Comparison of ENCODE assay signal across 23 cellular contexts in the genomic region with DNA sequence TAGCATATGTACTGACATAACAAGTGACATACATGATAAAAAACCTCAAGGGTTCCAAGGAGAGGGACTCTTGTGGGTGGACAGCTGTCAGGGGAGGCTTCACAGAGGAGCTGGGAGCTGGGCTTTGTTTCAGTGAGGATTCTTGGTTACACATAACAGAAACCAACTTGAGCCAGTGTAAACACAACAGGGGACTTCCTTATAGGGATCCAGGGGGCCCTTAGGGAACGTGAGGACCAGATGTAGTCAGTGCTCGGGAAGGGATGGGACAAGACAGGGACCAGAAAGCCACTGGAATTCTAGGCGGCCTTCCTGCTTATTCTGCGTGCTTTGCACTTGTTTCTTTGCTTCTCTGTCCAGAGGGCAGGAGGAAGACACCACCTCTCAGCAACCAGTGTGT. TPM values are rescaled to one million over a fixed set of nuclear protein-coding genes. Genes with fewer than 3 reads are reported as not detected.
DNase-seq lines count a peak whose midpoint lies in the region; ATAC-seq and TF ChIP-seq lines count a peak whose summit lies in the region.
"Had no signal": no experiment of that assay in that cellular context is flagged by ENCODE, and none has a peak within 500 bp of the region (broad histone marks: within the 10 kb centered on the region; RNA-seq: fewer than 3 reads in every experiment).

No MANE protein-coding gene starts in this region.

- peak overlapping the region; percentile 31 for H3K27ac Mint-ChIP-seq in type B pancreatic cell
- peak overlapping the region in 3 of 10 donors; percentile 23 to 71 (median 32) for H3K27ac Mint-ChIP-seq in naive thymus-derived CD8-positive, alpha-beta T cell
- H3K27ac Mint-ChIP-seq: activated T-cell treated with anti-CD3 and anti-CD28 coated beads, Interleukin-2, amount 50 U/mL, for 24 hours; mesothelial cell of epicardium; T-helper 2 cell treated with Interferon-gamma antibody and Interleukin-4, amounts not matched to agents 5 μg/mL and 100 μg/mL, for 36 hours had no signal

- no peak overlapping the region for H3K4me3 ChIP-seq in cardiac muscle cell
- no peak overlapping the region for H3K4me3 ChIP-seq in right atrium auricular region
- H3K4me3 ChIP-seq: dorsolateral prefrontal cortex, K562, prostate gland had no signal

- no peak overlapping the region for H3K4me3 Mint-ChIP-seq in type B pancreatic cell
- H3K4me3 Mint-ChIP-seq in naive thymus-derived CD8-positive, alpha-beta T cell: no peak overlapping the region
- H3K4me3 Mint-ChIP-seq: activated T-cell treated with anti-CD3 and anti-CD28 coated beads, Interleukin-2, amount 50 U/mL, for 24 hours; mesothelial cell of epicardium; neural crest cell; T-helper 2 cell treated with Interferon-gamma antibody and Interleukin-4, amounts not matched to agents 5 μg/mL and 100 μg/mL, for 36 hours had no signal

- H3K27me3 Mint-ChIP-seq in type B pancreatic cell: no peaks in the 10 kb centered on the region
- H3K27me3 Mint-ChIP-seq in naive thymus-derived CD8-positive, alpha-beta T cell: no peaks in the 10 kb centered on the region
- H3K27me3 Mint-ChIP-seq: activated T-cell treated with anti-CD3 and anti-CD28 coated beads, Interleukin-2, amount 50 U/mL, for 24 hours had no signal

- H3K9me3 ChIP-seq in cardiac muscle cell (ENCODE audit: low read depth): no peaks in the 10 kb centered on the region
- no peaks in the 10 kb centered on the region for H3K9me3 ChIP-seq in right atrium auricular region
- H3K9me3 ChIP-seq: prostate gland had no signal

- peaks cover 6% of the 10 kb centered on the region for H3K4me1 Mint-ChIP-seq in type B pancreatic cell (ENCODE audit: unreplicated experiment)
- peaks cover 7 to 19% (median 13%) of the 10 kb centered on the region in 4 donors for H3K4me1 Mint-ChIP-seq in naive thymus-derived CD8-positive, alpha-beta T cell
- H3K4me1 Mint-ChIP-seq: mesothelial cell of epicardium had no signal

- DNase-seq in cardiac muscle cell (ENCODE audit: low read depth in 1 of 2, low spot score in 1 of 2) (no peak), right atrium auricular region (ENCODE audit: low spot score) (no peak), RWPE1 (ENCODE audit: low spot score) (no peak), kidney tubule cell (ENCODE audit: low spot score) (peak; percentile 39), type B pancreatic cell (ENCODE audit: extremely low spot score, unreplicated experiment) (no peak), activated T-cell treated with anti-CD3 and anti-CD28 coated beads for 4 hours (no peak)
- no peak for DNase-seq in naive thymus-derived CD8-positive, alpha-beta T cell
- DNase-seq: activated CD4-positive, alpha-beta T cell treated with anti-CD3 and anti-CD28 coated beads, Interleukin-2, amount 50 U/mL, for 48 hours; activated naive CD4-positive, alpha-beta T cell treated with Interleukin-2 at 50 U/mL for 16 hours; activated T-cell treated with anti-CD3 and anti-CD28 coated beads, Interleukin-2, amount 50 U/mL, for 24 hours; C1 segment of cervical spinal cord; caudate nucleus; DMS 273 treated with DMSO at 0.1 percent for 48 hours; dorsolateral prefrontal cortex; foreskin melanocyte; NCI-H1694 treated with DMSO at 0.1 percent for 48 hours; NCI-H345 had no signal

- CTCF ChIA-PET in RWPE1 (lab: Yijun Ruan, JAX): interaction anchor here (0.7 kb wide), 1 partner anchor 13 kb away, joined by 3 read pairs; no protein-coding TSS in a partner anchor

- TF ChIP-seq CTCF in cardiac muscle cell (IDR thresholded peaks at IDR 0.05; ENCODE audit: low read depth, low read length): no peak
- TF ChIP-seq CTCF in right atrium auricular region (IDR thresholded peaks at IDR 0.05): no peak
- TF ChIP-seq CTCF in RWPE1 (conservative IDR thresholded peaks at IDR 0.05; ENCODE audit: low read depth): no peak
- TF ChIP-seq CTCF in type B pancreatic cell (conservative IDR thresholded peaks at IDR 0.05): no peak

- H3K4me1 ChIP-seq in cardiac muscle cell (ENCODE audit: low read depth) (peaks cover 4% of the 10 kb centered on the region), right atrium auricular region (no peaks in the 10 kb centered on the region)
- H3K4me1 ChIP-seq: prostate gland had no signal

- no peak for ATAC-seq in HG02642 (IDR thresholded peaks at IDR 0.05; ENCODE audit: poor library complexity, unreplicated experiment)
- ATAC-seq in naive thymus-derived CD8-positive, alpha-beta T cell: no peak
- ATAC-seq: K562 had no signal

- H3K36me3 Mint-ChIP-seq in type B pancreatic cell: peaks cover 6% of the 10 kb centered on the region
- H3K36me3 Mint-ChIP-seq in naive thymus-derived CD8-positive, alpha-beta T cell: peaks cover 5 to 24% (median 6%) of the 10 kb centered on the region in 3 donors

- H3K27me3 ChIP-seq in cardiac muscle cell: no peaks in the 10 kb centered on the region
- no peaks in the 10 kb centered on the region for H3K27me3 ChIP-seq in right atrium auricular region
- H3K27me3 ChIP-seq: dorsolateral prefrontal cortex had no signal

- POLR2A ChIA-PET in RWPE1 (lab: Yijun Ruan, JAX; ENCODE audit: low non-redundant PET): interaction anchor here (0.6 kb wide), 1 partner anchor 52 kb away, joined by 3 read pairs; no protein-coding TSS in a partner anchor
- POLR2A ChIA-PET in naive thymus-derived CD8-positive, alpha-beta T cell (lab: Charles Lee): no interaction called here

- H3K27ac ChIP-seq in cardiac muscle cell (peak overlapping the region; percentile 35), right atrium auricular region (no peak overlapping the region), RWPE1 (peak overlapping the region; percentile 53)
- H3K27ac ChIP-seq: dorsolateral prefrontal cortex, prostate gland had no signal

- no peaks in the 10 kb centered on the region for H3K9me3 Mint-ChIP-seq in type B pancreatic cell
- no peaks in the 10 kb centered on the region for H3K9me3 Mint-ChIP-seq in naive thymus-derived CD8-positive, alpha-beta T cell
- H3K9me3 Mint-ChIP-seq: activated T-cell treated with anti-CD3 and anti-CD28 coated beads, Interleukin-2, amount 50 U/mL, for 24 hours had no signal

- H3K36me3 ChIP-seq in cardiac muscle cell (no peaks in the 10 kb centered on the region), right atrium auricular region (no peaks in the 10 kb centered on the region)
- H3K36me3 ChIP-seq: prostate gland had no signal

RNA-seq across cellular contexts. Expression of gene SNAPC5, which starts 34.9 kb away (rescaled TPM):
- total RNA-seq in cardiac muscle cell (59.5 and 72.1 TPM in 2 replicates), right atrium auricular region (10 to 100 TPM; 27.6 to 35.3 TPM), type B pancreatic cell (ENCODE audit: low replicate concordance) (25.3 and 27.8 TPM in 2 replicates)
- 57.4 and 59.5 TPM in 2 replicates for polyA plus RNA-seq in cardiac muscle cell
- total RNA-seq in naive thymus-derived CD8-positive, alpha-beta T cell: 10 to 100 TPM; 42.0 to 49.3 TPM
- 10 to 100 TPM; 60.4 to 76.0 (median 69.6) TPM for polyA plus RNA-seq in naive thymus-derived CD8-positive, alpha-beta T cell

RNA-seq across cellular contexts. Expression of gene RPL4, which starts 42.0 kb away (rescaled TPM):
- total RNA-seq in cardiac muscle cell: 3,878 and 4,535 TPM in 2 replicates
- polyA plus RNA-seq in cardiac muscle cell: 833 and 906 TPM in 2 replicates
- total RNA-seq in right atrium auricular region: 1,000 to 10,000 TPM; 2,054 to 2,622 TPM
- 2,930 and 3,234 TPM in 2 replicates for total RNA-seq in type B pancreatic cell (ENCODE audit: low replicate concordance)
- total RNA-seq in naive thymus-derived CD8-positive, alpha-beta T cell: 1,000 to 10,000 TPM; 3,846 to 3,880 TPM
- 1,000 to 10,000 TPM; 1,518 to 1,766 (median 1,686) TPM for polyA plus RNA-seq in naive thymus-derived CD8-positive, alpha-beta T cell

RNA-seq across cellular contexts. Expression of gene ZWILCH, which starts 42.5 kb away (rescaled TPM):
- total RNA-seq in cardiac muscle cell (7.5 and 9.5 TPM in 2 replicates), right atrium auricular region (under 1 TPM; 0.89 to 0.98 TPM), type B pancreatic cell (ENCODE audit: low replicate concordance) (15.0 and 23.2 TPM in 2 replicates)
- 15.7 and 22.0 TPM in 2 replicates for polyA plus RNA-seq in cardiac muscle cell
- 10 to 100 TPM in 1 of 2 experiments, 1 to 10 TPM in 1; 7.2 to 12.8 TPM for total RNA-seq in naive thymus-derived CD8-positive, alpha-beta T cell
- polyA plus RNA-seq in naive thymus-derived CD8-positive, alpha-beta T cell: 1 to 10 TPM; 5.9 to 6.7 (median 6.4) TPM

Comparison
In these comparisons a context has a peak if more than half of its experiments do, and no peak if none do; other contexts are left out.
1. H3K27ac ChIP-seq: peak in cardiac muscle cell (single experiment) and RWPE1 (single experiment); none in right atrium auricular region (0 of 2).